Comparison of ENCODE assay signal across 9 cellular contexts in the genomic region with DNA sequence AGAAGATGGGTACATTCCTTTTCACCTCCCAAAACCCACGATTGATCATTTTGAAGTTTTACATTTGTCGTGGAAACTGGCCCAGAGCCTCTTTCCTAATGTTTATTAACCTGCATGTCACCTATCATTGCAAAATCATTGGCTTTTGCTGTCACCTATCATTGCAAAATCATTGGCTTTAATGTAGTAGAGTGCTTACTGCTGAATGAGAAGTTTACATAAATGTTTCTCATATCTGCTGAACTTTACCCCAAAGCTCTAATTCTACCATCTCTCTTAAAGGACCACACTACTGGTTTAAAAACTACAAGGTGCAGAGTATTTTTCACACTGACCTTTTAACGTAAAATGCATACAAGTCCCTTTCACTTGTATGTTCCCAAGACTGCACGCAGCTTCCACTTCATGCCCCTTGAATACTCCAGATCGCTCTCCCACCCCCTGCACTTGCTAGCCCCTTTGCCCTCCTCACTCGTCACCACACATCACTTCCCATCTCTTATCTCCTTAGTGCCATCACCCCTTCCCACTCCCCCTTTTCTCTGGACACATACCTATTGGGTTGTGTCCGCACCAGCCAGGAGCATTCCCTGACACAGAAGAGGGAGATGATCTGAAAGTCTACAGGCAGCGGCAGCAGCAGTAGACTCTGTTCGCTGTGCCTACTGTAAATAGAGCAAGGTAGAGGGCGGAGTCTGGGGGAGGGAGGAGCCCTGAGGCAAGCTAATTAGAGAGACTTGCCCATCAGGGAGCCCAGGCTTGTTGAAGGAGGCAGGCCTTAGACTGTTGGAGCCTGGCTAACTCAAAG. TPM values are rescaled to one million over a fixed set of nuclear protein-coding genes. Genes with fewer than 3 reads are reported as not detected.
A peak's percentile ranks its signal among the peaks of the same experiment; 100 is the strongest.
DNase-seq lines count a peak whose midpoint lies in the region; ATAC-seq and TF ChIP-seq lines count a peak whose summit lies in the region.
"Had no signal": no experiment of that assay in that cellular context is flagged by ENCODE, and none has a peak within 500 bp of the region (broad histone marks: within the 10 kb centered on the region; RNA-seq: fewer than 3 reads in every experiment).

No MANE protein-coding gene starts in this region.

- no peak for DNase-seq in CD4-positive, CD25-positive, alpha-beta regulatory T cell
- DNase-seq in endodermal cell (peak; percentile 94), hippocampal formation (lab: John Stamatoyannopoulos, UW) (no peak), substantia nigra (lab: John Stamatoyannopoulos, UW) (no peak), NCI-H1694 (lab: John Stamatoyannopoulos, UW) (no peak)
- DNase-seq in activated CD4-positive, alpha-beta memory T cell treated with anti-CD3 and anti-CD28 coated beads for 36 hours = no peak

- no peaks in the 10 kb centered on the region for H3K36me3 Mint-ChIP-seq in CD4-positive, CD25-positive, alpha-beta regulatory T cell
- no peaks in the 10 kb centered on the region for H3K36me3 Mint-ChIP-seq in endodermal cell (ENCODE audit: low read depth)
- H3K36me3 Mint-ChIP-seq in activated CD4-positive, alpha-beta memory T cell treated with anti-CD3 and anti-CD28 coated beads for 36 hours = no peaks in the 10 kb centered on the region

- no peaks in the 10 kb centered on the region for H3K27me3 ChIP-seq in CD4-positive, CD25-positive, alpha-beta regulatory T cell (ENCODE audit: control insufficient read depth, insufficient read depth, low read length)
- no peaks in the 10 kb centered on the region for H3K27me3 ChIP-seq in endodermal cell (ENCODE audit: control insufficient read depth, insufficient read depth, low read length, poor library complexity, severe bottlenecking)

- peaks cover 0 to 2% (median 0%) of the 10 kb centered on the region in 4 donors for H3K4me1 Mint-ChIP-seq in CD4-positive, CD25-positive, alpha-beta regulatory T cell
- H3K4me1 Mint-ChIP-seq in endodermal cell = peaks cover 16% of the 10 kb centered on the region
- H3K4me1 Mint-ChIP-seq in activated CD4-positive, alpha-beta memory T cell treated with anti-CD3 and anti-CD28 coated beads for 36 hours (ENCODE audit: low read depth) = peaks cover 10% of the 10 kb centered on the region
- H3K4me1 Mint-ChIP-seq: neural crest cell had no signal

- H3K9me3 ChIP-seq in CD4-positive, CD25-positive, alpha-beta regulatory T cell (ENCODE audit: control insufficient read depth in 2 of 2, low read length in 2 of 2) = no peaks in the 10 kb centered on the region
- H3K9me3 ChIP-seq in endodermal cell (ENCODE audit: control insufficient read depth, low read length) = no peaks in the 10 kb centered on the region

- peaks cover 0 to 3% (median 0%) of the 10 kb centered on the region in 7 donors for H3K9me3 Mint-ChIP-seq in CD4-positive, CD25-positive, alpha-beta regulatory T cell
- H3K9me3 Mint-ChIP-seq in endodermal cell = no peaks in the 10 kb centered on the region
- no peaks in the 10 kb centered on the region for H3K9me3 Mint-ChIP-seq in activated CD4-positive, alpha-beta memory T cell treated with anti-CD3 and anti-CD28 coated beads for 36 hours
- H3K9me3 Mint-ChIP-seq: neural crest cell had no signal

- TF ChIP-seq CTCF in endodermal cell (conservative IDR thresholded peaks at IDR 0.05) = no peak

- WGBS in endodermal cell (ENCODE audit: insufficient coverage in 1 of 2, insufficient read length in 1 of 2), 2 experiments = 40 to 50% methylated on average over 8 to 10 of the region's 10 CpGs

- H3K27me3 Mint-ChIP-seq in CD4-positive, CD25-positive, alpha-beta regulatory T cell = peaks cover 15% of the 10 kb centered on the region
- no peaks in the 10 kb centered on the region for H3K27me3 Mint-ChIP-seq in endodermal cell (ENCODE audit: insufficient read depth)
- H3K27me3 Mint-ChIP-seq in activated CD4-positive, alpha-beta memory T cell treated with anti-CD3 and anti-CD28 coated beads for 36 hours = no peaks in the 10 kb centered on the region

- CTCF ChIA-PET in activated CD4-positive, alpha-beta memory T cell treated with anti-CD3 and anti-CD28 coated beads for 36 hours (lab: Charles Lee) = interaction anchor here (0.6 to 0.9 kb wide), 2 partner anchors 18 to 182 kb away, joined by 3 read pairs; no protein-coding TSS in a partner anchor

- POLR2A ChIA-PET in activated CD4-positive, alpha-beta memory T cell treated with anti-CD3 and anti-CD28 coated beads for 36 hours (lab: Charles Lee) = no interaction called here

- ATAC-seq in CD4-positive, CD25-positive, alpha-beta regulatory T cell (ENCODE audit: low read depth in 2 of 2) = peak in 1 of 2 donors; percentile 64
- ATAC-seq in GM19463 (IDR thresholded peaks at IDR 0.05; ENCODE audit: unreplicated experiment) (peak; percentile 99), HG03439 (IDR thresholded peaks at IDR 0.05; ENCODE audit: unreplicated experiment) (peak; percentile 79)

- no peaks in the 10 kb centered on the region for H3K4me1 ChIP-seq in CD4-positive, CD25-positive, alpha-beta regulatory T cell (ENCODE audit: control insufficient read depth, insufficient read depth, low read length, poor library complexity, severe bottlenecking)
- no peaks in the 10 kb centered on the region for H3K4me1 ChIP-seq in endodermal cell (ENCODE audit: control insufficient read depth, insufficient read depth, low read length)

- H3K27ac Mint-ChIP-seq in CD4-positive, CD25-positive, alpha-beta regulatory T cell = peak overlapping the region in 2 of 3 donors; percentile 8 to 72
- H3K27ac Mint-ChIP-seq in endodermal cell = no peak overlapping the region
- no peak overlapping the region for H3K27ac Mint-ChIP-seq in activated CD4-positive, alpha-beta memory T cell treated with anti-CD3 and anti-CD28 coated beads for 36 hours

- no peak overlapping the region for H3K9ac ChIP-seq in endodermal cell (ENCODE audit: extremely low read depth, low read length, poor library complexity, severe bottlenecking)

- H3K27ac ChIP-seq in CD4-positive, CD25-positive, alpha-beta regulatory T cell (ENCODE audit: insufficient read depth, low read length, poor library complexity, severe bottlenecking) = no peak overlapping the region
- H3K27ac ChIP-seq in endodermal cell (ENCODE audit: low read depth, low read length) (no peak overlapping the region), substantia nigra (ENCODE audit: low read depth, low read length, poor library complexity, severe bottlenecking) (no peak overlapping the region)

- no peak overlapping the region for H3K4me3 ChIP-seq in CD4-positive, CD25-positive, alpha-beta regulatory T cell (ENCODE audit: low read depth, low read length)
- H3K4me3 ChIP-seq in endodermal cell (ENCODE audit: low read length) = peak overlapping the region; percentile 71

- no peaks in the 10 kb centered on the region for H3K36me3 ChIP-seq in CD4-positive, CD25-positive, alpha-beta regulatory T cell (ENCODE audit: control insufficient read depth, insufficient read depth, low read length)
- H3K36me3 ChIP-seq in endodermal cell (ENCODE audit: control insufficient read depth, insufficient read depth, low read length) = no peaks in the 10 kb centered on the region

- H3K4me3 Mint-ChIP-seq in CD4-positive, CD25-positive, alpha-beta regulatory T cell = no peak overlapping the region
- H3K4me3 Mint-ChIP-seq in endodermal cell = peak overlapping the region; percentile 53
- H3K4me3 Mint-ChIP-seq in activated CD4-positive, alpha-beta memory T cell treated with anti-CD3 and anti-CD28 coated beads for 36 hours = no peak overlapping the region
- H3K4me3 Mint-ChIP-seq: neural crest cell had no signal

- intact Hi-C loops in activated CD4-positive, alpha-beta memory T cell treated with anti-CD3 and anti-CD28 coated beads for 36 hours (cut with micrococcal nuclease) = no loop called here

RNA-seq across cellular contexts. Expression of gene ATOSA, which starts 30.2 kb away (rescaled TPM):
- total RNA-seq in CD4-positive, CD25-positive, alpha-beta regulatory T cell = 139 TPM
- 10 to 100 TPM; 13.5 to 20.5 (median 17.8) TPM for polyA plus RNA-seq in CD4-positive, CD25-positive, alpha-beta regulatory T cell
- total RNA-seq in endodermal cell = 10 to 100 TPM; 18.6 to 27.8 TPM
- polyA plus RNA-seq in endodermal cell (2013, experiment 1 of 2) = 18.2 TPM
- polyA plus RNA-seq in endodermal cell (2013, experiment 2 of 2) = 17.5 TPM
- total RNA-seq in activated CD4-positive, alpha-beta memory T cell treated with anti-CD3 and anti-CD28 coated beads for 36 hours = 10 to 100 TPM; 18.2 to 19.3 TPM

Comparison
In these comparisons a context has a peak if more than half of its experiments do, and no peak if none do; other contexts are left out.
1. H3K27ac Mint-ChIP-seq: peak in CD4-positive, CD25-positive, alpha-beta regulatory T cell (2 of 3); none in endodermal cell (single experiment) and activated CD4-positive, alpha-beta memory T cell treated with anti-CD3 and anti-CD28 coated beads for 36 hours (single experiment).